In genomic region chr10:6878067-6878412, GRCh38 we compare ENCODE assay signal across 1 cellular context.
TF ChIP-seq lines count a peak whose summit lies in the region.

No MANE protein-coding gene starts in this region.

TF ChIP-seq in HEK293, 187 proteins besides CTCF, POLR2A, EP300 and RAD21 (continued from another document):
- TF ChIP-seq PRDM10 (tag by site-specific recombination; IDR thresholded peaks at IDR 0.05) (peak; percentile 68), ZNF16 (tag by site-specific recombination; IDR thresholded peaks at IDR 0.05; ENCODE audit: low read depth) (no peak)
